Comparison of ENCODE assay signal across 1 cellular context in the genomic region with DNA sequence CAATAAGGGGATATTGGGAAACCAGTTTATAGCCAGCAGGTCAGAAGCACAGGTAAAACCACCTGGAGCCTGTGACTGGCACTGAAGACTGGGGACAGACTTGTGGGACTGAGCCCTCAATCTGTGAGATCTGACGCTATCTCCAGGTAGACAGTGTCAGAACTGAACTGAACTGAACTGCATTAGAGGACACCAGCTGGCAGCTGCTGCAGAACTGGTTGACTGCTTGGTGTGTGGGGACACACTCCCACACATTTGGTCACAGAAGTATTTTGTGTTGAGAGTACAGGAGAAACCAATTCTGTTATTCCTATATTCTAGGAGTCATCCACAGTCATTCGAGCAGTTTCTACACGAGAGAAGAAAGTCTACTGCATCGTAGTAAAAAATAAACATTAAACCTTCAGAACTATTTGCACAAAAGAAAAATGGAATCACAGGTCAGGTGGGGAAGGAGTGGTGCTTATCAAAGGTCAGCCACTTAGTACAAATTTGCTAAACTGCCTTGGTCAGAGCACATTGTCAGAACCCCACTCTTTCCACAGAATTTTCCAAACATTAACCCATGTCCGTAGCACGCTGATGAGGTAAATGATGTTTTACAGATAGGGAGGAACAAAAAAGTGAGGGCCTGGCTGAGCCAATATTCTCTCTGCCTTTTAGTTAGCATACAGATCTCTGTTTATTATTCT.
A peak's percentile ranks its signal among the peaks of the same experiment; 100 is the strongest.
TF ChIP-seq lines count a peak whose summit lies in the region.

No MANE protein-coding gene starts in this region.

TF ChIP-seq in HepG2, 621 proteins besides CTCF, POLR2A, EP300 and RAD21 (continued from another document and continues in another):
- peak; percentile 62; the same call in 1 of the 2 replicates for TF ChIP-seq ZGPAT (CRISPR knock-in tag; IDR thresholded peaks at IDR 0.05)
- TF ChIP-seq ATF2 (CRISPR knock-in tag; IDR thresholded peaks at IDR 0.05) = 0 out of 2 replicates have a peak, but pooled peaks have one; percentile 33
- no peak for TF ChIP-seq ZFAT (CRISPR knock-in tag; conservative IDR thresholded peaks at IDR 0.05)
- peak; percentile 52; the same call in 1 of the 2 replicates for TF ChIP-seq THAP11 (CRISPR knock-in tag; IDR thresholded peaks at IDR 0.05)
- no peak for TF ChIP-seq FOXP1 (IDR thresholded peaks at IDR 0.05)
- peak; percentile 60; the same call in 1 of the 2 replicates for TF ChIP-seq FOXP1 (CRISPR knock-in tag; IDR thresholded peaks at IDR 0.05)
- TF ChIP-seq ZSCAN9 (CRISPR knock-in tag; IDR thresholded peaks at IDR 0.05; ENCODE audit: borderline replicate concordance) = 0 out of 2 replicates have a peak, but pooled peaks have one; percentile 21
- no peak for TF ChIP-seq ZNF713 (CRISPR knock-in tag; IDR thresholded peaks at IDR 0.05)
- peak; percentile 37; the same call in 1 of the 2 replicates for TF ChIP-seq ZNF292 (CRISPR knock-in tag; IDR thresholded peaks at IDR 0.05; ENCODE audit: borderline replicate concordance, low read depth)
- TF ChIP-seq AKAP8 (CRISPR knock-in tag; IDR thresholded peaks at IDR 0.05) = no peak
- TF ChIP-seq HNF4G (IDR thresholded peaks at IDR 0.05; ENCODE audit: borderline replicate concordance, low read depth, low read length) = peak; percentile 68; the same call in 1 of the 2 replicates
- TF ChIP-seq HNF4G (CRISPR knock-in tag; IDR thresholded peaks at IDR 0.05; ENCODE audit: borderline replicate concordance, low read depth) = peak; percentile 33; the same call in 1 of the 2 replicates
- TF ChIP-seq ISX (CRISPR knock-in tag; conservative IDR thresholded peaks at IDR 0.05) = no peak
- 0 out of 2 replicates have a peak, but pooled peaks have one; percentile 35 for TF ChIP-seq ZNF205 (CRISPR knock-in tag; IDR thresholded peaks at IDR 0.05)
- TF ChIP-seq, protein P1, sequence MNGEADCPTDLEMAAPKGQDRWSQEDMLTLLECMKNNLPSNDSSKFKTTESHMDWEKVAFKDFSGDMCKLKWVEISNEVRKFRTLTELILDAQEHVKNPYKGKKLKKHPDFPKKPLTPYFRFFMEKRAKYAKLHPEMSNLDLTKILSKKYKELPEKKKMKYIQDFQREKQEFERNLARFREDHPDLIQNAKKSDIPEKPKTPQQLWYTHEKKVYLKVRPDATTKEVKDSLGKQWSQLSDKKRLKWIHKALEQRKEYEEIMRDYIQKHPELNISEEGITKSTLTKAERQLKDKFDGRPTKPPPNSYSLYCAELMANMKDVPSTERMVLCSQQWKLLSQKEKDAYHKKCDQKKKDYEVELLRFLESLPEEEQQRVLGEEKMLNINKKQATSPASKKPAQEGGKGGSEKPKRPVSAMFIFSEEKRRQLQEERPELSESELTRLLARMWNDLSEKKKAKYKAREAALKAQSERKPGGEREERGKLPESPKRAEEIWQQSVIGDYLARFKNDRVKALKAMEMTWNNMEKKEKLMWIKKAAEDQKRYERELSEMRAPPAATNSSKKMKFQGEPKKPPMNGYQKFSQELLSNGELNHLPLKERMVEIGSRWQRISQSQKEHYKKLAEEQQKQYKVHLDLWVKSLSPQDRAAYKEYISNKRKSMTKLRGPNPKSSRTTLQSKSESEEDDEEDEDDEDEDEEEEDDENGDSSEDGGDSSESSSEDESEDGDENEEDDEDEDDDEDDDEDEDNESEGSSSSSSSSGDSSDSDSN (CRISPR knock-in tag; IDR thresholded peaks at IDR 0.05) = no peak
- TF ChIP-seq FOXJ3 (CRISPR knock-in tag; IDR thresholded peaks at IDR 0.05; ENCODE audit: borderline replicate concordance) = peak; percentile 63; the same call in 1 of the 2 replicates
- no peak for TF ChIP-seq ETS1 (CRISPR knock-in tag; IDR thresholded peaks at IDR 0.05)
- TF ChIP-seq ZNF547 (CRISPR knock-in tag; IDR thresholded peaks at IDR 0.05) = no peak
- TF ChIP-seq POLR2AphosphoS2 (IDR thresholded peaks at IDR 0.05; ENCODE audit: low read depth, low read length) = no peak
- peak; percentile 23; the same call in 1 of the 2 replicates for TF ChIP-seq ZNF788 (CRISPR knock-in tag; IDR thresholded peaks at IDR 0.05; ENCODE audit: borderline replicate concordance)
- TF ChIP-seq GATAD2A (CRISPR knock-in tag; IDR thresholded peaks at IDR 0.05) = peak; percentile 94
- TF ChIP-seq NCOA1 (CRISPR knock-in tag; IDR thresholded peaks at IDR 0.05) = 0 out of 2 replicates have a peak, but pooled peaks have one; percentile 30
- TF ChIP-seq NR2F6 (IDR thresholded peaks at IDR 0.05) = peak; percentile 93
- peak; percentile 89 for TF ChIP-seq NR2F6 (CRISPR knock-in tag; IDR thresholded peaks at IDR 0.05)
- TF ChIP-seq KDM6A (CRISPR knock-in tag; IDR thresholded peaks at IDR 0.05; ENCODE audit: low read depth) = peak; percentile 36; the same call in 1 of the 2 replicates
- TF ChIP-seq KAT8 (CRISPR knock-in tag; IDR thresholded peaks at IDR 0.05) = peak; percentile 29; the same call in 1 of the 2 replicates
- TF ChIP-seq ZNF441 (CRISPR knock-in tag; IDR thresholded peaks at IDR 0.05; ENCODE audit: borderline replicate concordance) = 0 out of 2 replicates have a peak, but pooled peaks have one; percentile 8
- 0 out of 2 replicates have a peak, but pooled peaks have one; percentile 50 for TF ChIP-seq MEF2D (CRISPR knock-in tag; IDR thresholded peaks at IDR 0.05)
- TF ChIP-seq, protein P2, sequence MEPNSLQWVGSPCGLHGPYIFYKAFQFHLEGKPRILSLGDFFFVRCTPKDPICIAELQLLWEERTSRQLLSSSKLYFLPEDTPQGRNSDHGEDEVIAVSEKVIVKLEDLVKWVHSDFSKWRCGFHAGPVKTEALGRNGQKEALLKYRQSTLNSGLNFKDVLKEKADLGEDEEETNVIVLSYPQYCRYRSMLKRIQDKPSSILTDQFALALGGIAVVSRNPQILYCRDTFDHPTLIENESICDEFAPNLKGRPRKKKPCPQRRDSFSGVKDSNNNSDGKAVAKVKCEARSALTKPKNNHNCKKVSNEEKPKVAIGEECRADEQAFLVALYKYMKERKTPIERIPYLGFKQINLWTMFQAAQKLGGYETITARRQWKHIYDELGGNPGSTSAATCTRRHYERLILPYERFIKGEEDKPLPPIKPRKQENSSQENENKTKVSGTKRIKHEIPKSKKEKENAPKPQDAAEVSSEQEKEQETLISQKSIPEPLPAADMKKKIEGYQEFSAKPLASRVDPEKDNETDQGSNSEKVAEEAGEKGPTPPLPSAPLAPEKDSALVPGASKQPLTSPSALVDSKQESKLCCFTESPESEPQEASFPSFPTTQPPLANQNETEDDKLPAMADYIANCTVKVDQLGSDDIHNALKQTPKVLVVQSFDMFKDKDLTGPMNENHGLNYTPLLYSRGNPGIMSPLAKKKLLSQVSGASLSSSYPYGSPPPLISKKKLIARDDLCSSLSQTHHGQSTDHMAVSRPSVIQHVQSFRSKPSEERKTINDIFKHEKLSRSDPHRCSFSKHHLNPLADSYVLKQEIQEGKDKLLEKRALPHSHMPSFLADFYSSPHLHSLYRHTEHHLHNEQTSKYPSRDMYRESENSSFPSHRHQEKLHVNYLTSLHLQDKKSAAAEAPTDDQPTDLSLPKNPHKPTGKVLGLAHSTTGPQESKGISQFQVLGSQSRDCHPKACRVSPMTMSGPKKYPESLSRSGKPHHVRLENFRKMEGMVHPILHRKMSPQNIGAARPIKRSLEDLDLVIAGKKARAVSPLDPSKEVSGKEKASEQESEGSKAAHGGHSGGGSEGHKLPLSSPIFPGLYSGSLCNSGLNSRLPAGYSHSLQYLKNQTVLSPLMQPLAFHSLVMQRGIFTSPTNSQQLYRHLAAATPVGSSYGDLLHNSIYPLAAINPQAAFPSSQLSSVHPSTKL (CRISPR knock-in tag; IDR thresholded peaks at IDR 0.05) = peak; percentile 93
- 0 out of 2 replicates have a peak, but pooled peaks have one; percentile 32 for TF ChIP-seq GATA4 (IDR thresholded peaks at IDR 0.05; ENCODE audit: borderline replicate concordance, low read depth)
- no peak for TF ChIP-seq SPEN (CRISPR knock-in tag; IDR thresholded peaks at IDR 0.05; ENCODE audit: low read depth)
- TF ChIP-seq CEBPG (CRISPR knock-in tag; IDR thresholded peaks at IDR 0.05) = peak; percentile 16; the same call in 1 of the 2 replicates
- 0 out of 4 replicates have a peak, but pooled peaks of 1 of the 2 experiments have one; percentile 64 for TF ChIP-seq KLF16 (CRISPR knock-in tag; IDR thresholded peaks at IDR 0.05)
- TF ChIP-seq FOSL2 (CRISPR knock-in tag; IDR thresholded peaks at IDR 0.05) = peak; percentile 52; the same call in 1 of the 2 replicates
- peak; percentile 72; the same call in 1 of the 2 replicates for TF ChIP-seq HMG20A (CRISPR knock-in tag; IDR thresholded peaks at IDR 0.05; ENCODE audit: borderline replicate concordance)
- TF ChIP-seq ZMYM4 (CRISPR knock-in tag; IDR thresholded peaks at IDR 0.05) = peak; percentile 75
- no peak for TF ChIP-seq RORA (CRISPR knock-in tag; IDR thresholded peaks at IDR 0.05)
- 0 out of 2 replicates have a peak, but pooled peaks have one; percentile 46 for TF ChIP-seq ZNF331 (CRISPR knock-in tag; IDR thresholded peaks at IDR 0.05)
- peak; percentile 53; the same call in 1 of the 2 replicates for TF ChIP-seq ZNF414 (CRISPR knock-in tag; IDR thresholded peaks at IDR 0.05)
- TF ChIP-seq RXRB (CRISPR knock-in tag; IDR thresholded peaks at IDR 0.05; ENCODE audit: borderline replicate concordance) = peak; percentile 84
- TF ChIP-seq NFYB (CRISPR knock-in tag; IDR thresholded peaks at IDR 0.05) = no peak
- TF ChIP-seq ZKSCAN5 (CRISPR knock-in tag; IDR thresholded peaks at IDR 0.05) = no peak
- TF ChIP-seq, protein P3, sequence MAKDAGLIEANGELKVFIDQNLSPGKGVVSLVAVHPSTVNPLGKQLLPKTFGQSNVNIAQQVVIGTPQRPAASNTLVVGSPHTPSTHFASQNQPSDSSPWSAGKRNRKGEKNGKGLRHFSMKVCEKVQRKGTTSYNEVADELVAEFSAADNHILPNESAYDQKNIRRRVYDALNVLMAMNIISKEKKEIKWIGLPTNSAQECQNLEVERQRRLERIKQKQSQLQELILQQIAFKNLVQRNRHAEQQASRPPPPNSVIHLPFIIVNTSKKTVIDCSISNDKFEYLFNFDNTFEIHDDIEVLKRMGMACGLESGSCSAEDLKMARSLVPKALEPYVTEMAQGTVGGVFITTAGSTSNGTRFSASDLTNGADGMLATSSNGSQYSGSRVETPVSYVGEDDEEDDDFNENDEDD (CRISPR knock-in tag; IDR thresholded peaks at IDR 0.05; ENCODE audit: borderline replicate concordance) = peak; percentile 13; the same call in 1 of the 2 replicates
- peak; percentile 39; the same call in 1 of the 2 replicates for TF ChIP-seq HNF1B (CRISPR knock-in tag; IDR thresholded peaks at IDR 0.05)
